15 cellular contexts compared by ENCODE assay signal in genomic region chr12:101230547-101230946, GRCh38.
DNase-seq lines count a peak whose midpoint lies in the region; ATAC-seq and TF ChIP-seq lines count a peak whose summit lies in the region.
"Had no signal": no experiment of that assay in that cellular context is flagged by ENCODE, and none has a peak within 500 bp of the region (broad histone marks: within the 10 kb centered on the region; RNA-seq: fewer than 3 reads in every experiment).

No MANE protein-coding gene starts in this region.

- ATAC-seq in GM18511 (IDR thresholded peaks at IDR 0.05; ENCODE audit: unreplicated experiment): no peak

- DNase-seq in AG04449 (ENCODE audit: low read depth, low spot score) (peak; percentile 50), HS-27A (ENCODE audit: low read depth) (peak; percentile 1), astrocyte of the hippocampus (ENCODE audit: low read depth, low spot score) (peak; percentile 85), left kidney (ENCODE audit: low read depth, low spot score) (peak; percentile 31), SHP77 treated with DMSO at 0.1 percent for 48 hours (lab: John Stamatoyannopoulos, UW) (no peak), HEK293T (ENCODE audit: extremely low spot score) (no peak)
- DNase-seq in stimulated activated CD8-positive, alpha-beta memory T cell treated with anti-CD3 and anti-CD28 coated beads, Interleukin-4, amount 100 ng/mL, for 48 hours: no peak
- DNase-seq: activated B cell treated with CpG ODN at 0.5 μM for 24 hours; BE2C; central memory CD4-positive, alpha-beta T cell; kidney; NCI-H526 treated with DMSO at 0.1 percent for 48 hours had no signal

- CTCF ChIA-PET in AG04449 (lab: Yijun Ruan, JAX): no interaction called here
- CTCF ChIA-PET in HEK293T (lab: Yijun Ruan, JAX): no interaction called here

- TF ChIP-seq CTCF in AG04449 (IDR thresholded peaks at IDR 0.05; ENCODE audit: insufficient read depth, low read length, missing control alignments): no peak

- POLR2A ChIA-PET in AG04449 (lab: Yijun Ruan, JAX): no interaction called here
- POLR2A ChIA-PET in HEK293T (lab: Yijun Ruan, JAX): no interaction called here

- no peak overlapping the region for H3K4me3 ChIP-seq in AG04449 (ENCODE audit: low read depth, low read length)
- H3K4me3 ChIP-seq: neural progenitor cell, SJSA1 had no signal

TF ChIP-seq in HEK293T, 16 proteins besides CTCF, POLR2A, EP300 and RAD21:
- no peak for TF ChIP-seq SUZ12 (IDR thresholded peaks at IDR 0.05)
- TF ChIP-seq CTBP1 (IDR thresholded peaks at IDR 0.05; ENCODE audit: borderline replicate concordance): no peak
- no peak for TF ChIP-seq ARNT (IDR thresholded peaks at IDR 0.05)
- TF ChIP-seq TARDBP (IDR thresholded peaks at IDR 0.05): no peak
- TF ChIP-seq BHLHE40 (IDR thresholded peaks at IDR 0.05; ENCODE audit: borderline replicate concordance): no peak
- TF ChIP-seq SP1 (IDR thresholded peaks at IDR 0.05): no peak
- TF ChIP-seq PKNOX1 (IDR thresholded peaks at IDR 0.05): no peak
- no peak for TF ChIP-seq NFRKB (IDR thresholded peaks at IDR 0.05)
- no peak for TF ChIP-seq L3MBTL2 (conservative IDR thresholded peaks at IDR 0.05)
- TF ChIP-seq FOXK2 (IDR thresholded peaks at IDR 0.05): no peak
- no peak for TF ChIP-seq FOXA1 (IDR thresholded peaks at IDR 0.05)
- no peak for TF ChIP-seq HDGF (IDR thresholded peaks at IDR 0.05; ENCODE audit: borderline replicate concordance)
- TF ChIP-seq LEF1 (IDR thresholded peaks at IDR 0.05; ENCODE audit: borderline replicate concordance): no peak
- no peak for TF ChIP-seq ZNF384 (IDR thresholded peaks at IDR 0.05)
- no peak for TF ChIP-seq ELF4 (IDR thresholded peaks at IDR 0.05)
- no peak for TF ChIP-seq FOXM1 (IDR thresholded peaks at IDR 0.05; ENCODE audit: borderline replicate concordance)

Comparison
In these comparisons a context has a peak if more than half of its experiments do, and no peak if none do; other contexts are left out.
1. DNase-seq: peak in AG04449 (single experiment), HS-27A (single experiment), astrocyte of the hippocampus (single experiment) and left kidney (single experiment); none in stimulated activated CD8-positive, alpha-beta memory T cell treated with anti-CD3 and anti-CD28 coated beads, Interleukin-4, amount 100 ng/mL, for 48 hours (single experiment), SHP77 treated with DMSO at 0.1 percent for 48 hours (single experiment) and HEK293T (single experiment).